Comparison of ENCODE assay signal across 6 cellular contexts in the genomic region with DNA sequence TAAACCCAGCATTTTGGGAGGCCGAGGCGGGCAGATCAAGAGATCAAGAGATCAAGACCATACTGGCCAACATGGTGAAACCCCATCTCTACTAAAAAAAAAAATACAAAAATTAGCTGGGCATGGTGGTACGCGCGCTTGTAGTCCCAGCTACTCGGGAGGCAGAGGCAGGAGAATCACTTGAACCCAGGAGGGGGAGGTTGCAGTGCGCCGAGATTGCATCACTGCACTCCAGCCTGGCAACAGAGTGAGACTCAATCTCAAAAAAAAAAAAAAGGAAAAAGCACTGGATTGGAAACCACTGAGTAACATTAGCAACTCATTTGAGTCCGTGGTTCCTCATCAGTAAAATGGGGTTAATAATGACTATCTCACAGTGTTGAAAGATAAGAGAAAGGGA. TPM values are rescaled to one million over a fixed set of nuclear protein-coding genes. Genes with fewer than 3 reads are reported as not detected.
"Had no signal": no experiment of that assay in that cellular context is flagged by ENCODE, and none has a peak within 500 bp of the region (broad histone marks: within the 10 kb centered on the region; RNA-seq: fewer than 3 reads in every experiment).

No MANE protein-coding gene starts in this region.

RNA-seq across cellular contexts. Expression of a gene that starts 49.4 kb away (rescaled TPM):
- total RNA-seq: LHCN-M2, MCF 10A, Right ventricle myocardium inferior, RPMI7951, SJCRH30, SK-MEL-5 had no signal
